In the genomic region with DNA sequence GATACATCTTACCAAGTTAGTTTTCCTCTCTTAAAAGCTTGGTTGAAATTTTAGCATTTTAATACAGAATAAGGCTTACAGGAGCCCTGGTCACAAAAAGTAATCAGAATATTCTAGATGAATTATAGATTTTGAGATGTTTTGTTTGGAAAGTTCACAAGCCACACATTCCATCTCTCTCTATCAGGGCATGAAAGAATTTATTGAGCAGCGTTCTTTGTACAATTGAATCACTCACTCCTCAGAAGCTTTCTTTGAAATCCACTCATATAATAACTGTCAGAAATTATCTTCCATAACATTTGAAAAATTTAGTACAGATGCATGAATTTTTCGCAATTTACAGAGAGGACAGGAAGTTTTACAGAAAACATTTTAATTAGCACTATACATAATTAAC, we compare ENCODE assay signal across 18 cellular contexts.
"Had no signal": no experiment of that assay in that cellular context is flagged by ENCODE, and none has a peak within 500 bp of the region (broad histone marks: within the 10 kb centered on the region; RNA-seq: fewer than 3 reads in every experiment).

No MANE protein-coding gene starts in this region.

- DNase-seq: KBM-7, MV-4-11, NCI-H1048, NCI-H1105, NCI-H1417, NCI-H1436 treated with DMSO at 0.1 percent for 48 hours, NCI-H1694, NCI-H187 treated with DMSO at 0.1 percent for 48 hours, NCI-H2029 treated with DMSO at 0.1 percent for 48 hours, NCI-H2107, NCI-H2227 treated with DMSO at 0.1 percent for 48 hours, NCI-H446, NCI-H510A, NCI-H524 treated with DMSO at 0.1 percent for 48 hours, NCI-H774, SHP77 treated with DMSO at 0.1 percent for 48 hours, SJCRH30, SW 1271 had no signal
